In genomic region chr5:135386886-135387628, GRCh38 we compare ENCODE assay signal across 9 cellular contexts. TPM values are rescaled to one million over a fixed set of nuclear protein-coding genes. Genes with fewer than 3 reads are reported as not detected.
DNase-seq lines count a peak whose midpoint lies in the region; ATAC-seq and TF ChIP-seq lines count a peak whose summit lies in the region.
"Had no signal": no experiment of that assay in that cellular context is flagged by ENCODE, and none has a peak within 500 bp of the region (broad histone marks: within the 10 kb centered on the region; RNA-seq: fewer than 3 reads in every experiment).

No MANE protein-coding gene starts in this region.

- no peaks in the 10 kb centered on the region for H3K27me3 Mint-ChIP-seq in activated T-helper 17 cell treated with anti-CD3 and anti-CD28 coated beads, Interleukin-2, amount 50 U/mL, for 72 hours
- peaks cover 0 to 3% (median 0%) of the 10 kb centered on the region in 3 donors for H3K27me3 Mint-ChIP-seq in immature natural killer cell (ENCODE audit: low read depth in 3 of 3)
- H3K27me3 Mint-ChIP-seq: central memory CD8-positive, alpha-beta T cell had no signal

- H3K36me3 ChIP-seq in tibial nerve (peaks cover 0 to 77% (median 6%) of the 10 kb centered on the region in 3 donors), ascending aorta (peaks cover 22 to 40% of the 10 kb centered on the region in 2 donors)

- no peak for TF ChIP-seq EP300 in tibial nerve (IDR thresholded peaks at IDR 0.05)

- peaks cover 89% of the 10 kb centered on the region for H3K36me3 Mint-ChIP-seq in activated T-helper 17 cell treated with anti-CD3 and anti-CD28 coated beads, Interleukin-2, amount 50 U/mL, for 72 hours (ENCODE audit: low read depth)
- peaks cover 4 to 27% (median 8%) of the 10 kb centered on the region in 3 donors for H3K36me3 Mint-ChIP-seq in immature natural killer cell

- H3K27ac Mint-ChIP-seq in activated T-helper 17 cell treated with anti-CD3 and anti-CD28 coated beads, Interleukin-2, amount 50 U/mL, for 72 hours: peak overlapping the region; percentile 33
- H3K27ac Mint-ChIP-seq in immature natural killer cell: peak overlapping the region in 4 of 6 donors; percentile 3 to 62 (median 14)

- H3K4me3 Mint-ChIP-seq in activated T-helper 17 cell treated with anti-CD3 and anti-CD28 coated beads, Interleukin-2, amount 50 U/mL, for 72 hours: no peak overlapping the region
- peak overlapping the region in 1 of 5 donors; percentile 5 for H3K4me3 Mint-ChIP-seq in immature natural killer cell
- H3K4me3 Mint-ChIP-seq: central memory CD8-positive, alpha-beta T cell had no signal

- TF ChIP-seq POLR2A in tibial nerve (IDR thresholded peaks at IDR 0.05): no peak

- H3K27ac ChIP-seq in tibial nerve (peak overlapping the region; percentile 6 to 59 (median 44)), ascending aorta (peak overlapping the region in 1 of 2 donors; percentile 34)

- TF ChIP-seq CTCF in tibial nerve (IDR thresholded peaks at IDR 0.05) (no peak), ascending aorta (IDR thresholded peaks at IDR 0.05) (no peak)

- H3K27me3 ChIP-seq in tibial nerve (no peaks in the 10 kb centered on the region), ascending aorta (no peaks in the 10 kb centered on the region)

- no peak for ATAC-seq in activated T-helper 17 cell treated with anti-CD3 and anti-CD28 coated beads, Interleukin-2, amount 50 U/mL, for 72 hours (replicated peaks)

- no peaks in the 10 kb centered on the region for H3K9me3 ChIP-seq in tibial nerve
- H3K9me3 ChIP-seq in ascending aorta: no peaks in the 10 kb centered on the region

- H3K4me1 ChIP-seq in tibial nerve (peaks cover 0 to 65% (median 31%) of the 10 kb centered on the region in 4 donors), ascending aorta (peaks cover 9 to 18% of the 10 kb centered on the region in 2 donors)

- H3K9me3 Mint-ChIP-seq in activated T-helper 17 cell treated with anti-CD3 and anti-CD28 coated beads, Interleukin-2, amount 50 U/mL, for 72 hours: no peaks in the 10 kb centered on the region
- no peaks in the 10 kb centered on the region for H3K9me3 Mint-ChIP-seq in immature natural killer cell
- H3K9me3 Mint-ChIP-seq: central memory CD8-positive, alpha-beta T cell had no signal

- intact Hi-C loops in ascending aorta (cut with DNase I): no loop called here

- peaks cover 29% of the 10 kb centered on the region for H3K4me1 Mint-ChIP-seq in activated T-helper 17 cell treated with anti-CD3 and anti-CD28 coated beads, Interleukin-2, amount 50 U/mL, for 72 hours
- H3K4me1 Mint-ChIP-seq in immature natural killer cell: peaks cover 60 to 89% of the 10 kb centered on the region in 2 donors

- peak; percentile 38 for DNase-seq in NOMO-1 treated with DMSO at 0.1 percent for 48 hours (lab: John Stamatoyannopoulos, UW; ENCODE audit: unreplicated experiment)
- DNase-seq in NOMO-1 treated with dmso at 0.1 percent for 144 hours (lab: John Stamatoyannopoulos, UW; ENCODE audit: unreplicated experiment): no peak
- DNase-seq in immature natural killer cell: no peak
- DNase-seq in tibial nerve (ENCODE audit: low spot score in 2 of 2): peak in 1 of 2 donors; percentile 59
- no peak for DNase-seq in activated CD4-positive, CD25-positive, alpha-beta regulatory T cell treated with anti-CD3 and anti-CD28 coated beads, Interleukin-2, amount 50 U/mL, for 72 hours
- no peak for DNase-seq in putamen (ENCODE audit: low spot score)
- DNase-seq in ascending aorta (ENCODE audit: low spot score in 2 of 2): no peak

- H3K4me3 ChIP-seq in tibial nerve (no peak overlapping the region), ascending aorta (no peak overlapping the region)

- WGBS in tibial nerve, 2 donors: 74 to 79% methylated on average over 8 of the region's 8 CpGs

RNA-seq across cellular contexts. Expression of gene MACROH2A1, which starts 12.0 kb away (rescaled TPM):
- 100 to 1,000 TPM in 1 of 2 donors, 10 to 100 TPM in 1; 84.8 to 173 TPM for total RNA-seq in activated T-helper 17 cell treated with anti-CD3 and anti-CD28 coated beads, Interleukin-2, amount 50 U/mL, for 72 hours
- 100 to 1,000 TPM; 162 to 195 (median 168) TPM for polyA plus RNA-seq in immature natural killer cell
- total RNA-seq in tibial nerve (100 to 1,000 TPM; 164 to 268 (median 170) TPM), ascending aorta (216 TPM)
